8 cellular contexts compared by ENCODE assay signal in genomic region chr3:69212411-69213160, GRCh38.
A peak's percentile ranks its signal among the peaks of the same experiment; 100 is the strongest.
DNase-seq lines count a peak whose midpoint lies in the region; TF ChIP-seq lines count a peak whose summit lies in the region.

No MANE protein-coding gene starts in this region.

- WGBS in GM23248 (ENCODE audit: low coverage in 1 of 2, low lambda C conversion rate in 2 of 2, missing lambda C conversion rate in 2 of 2), 2 experiments, result 27 to 42% methylated on average over 2 to 3 of the region's 3 CpGs

- peak; percentile 66 for DNase-seq in EL
- peak; percentile 84 for DNase-seq in GM23248
- peak; percentile 86 to 98 for DNase-seq in NOMO-1 (lab: John Stamatoyannopoulos, UW; ENCODE audit: unreplicated experiment in 2 of 2)
- no peak for DNase-seq in dorsolateral prefrontal cortex
- no peak for DNase-seq in type B pancreatic cell (ENCODE audit: extremely low spot score, unreplicated experiment)
- no peak for DNase-seq in BE2C
- no peak for DNase-seq in 8988T
- no peak for DNase-seq in NK-92 treated with Interleukin-12 subunit alpha and Interleukin-12 subunit beta, amount 100 ng/mL, for 24 hours (lab: John Stamatoyannopoulos, UW)

- H4K20me1 ChIP-seq in GM23248 (ENCODE audit: insufficient read depth), result no peaks in the 10 kb centered on the region

- H3K9me3 Mint-ChIP-seq in type B pancreatic cell, result no peaks in the 10 kb centered on the region

- peaks cover 36% of the 10 kb centered on the region for H3K36me3 Mint-ChIP-seq in type B pancreatic cell

- H3K4me1 ChIP-seq in GM23248 (ENCODE audit: insufficient read depth) (peaks cover 4% of the 10 kb centered on the region; the same call in 1 of the 2 replicates), BE2C (no peaks in the 10 kb centered on the region)

- H3K36me3 ChIP-seq in GM23248 (ENCODE audit: low read depth), result no peaks in the 10 kb centered on the region
- H3K36me3 ChIP-seq in BE2C, result no peaks in the 10 kb centered on the region

- peaks cover 23% of the 10 kb centered on the region for H3K4me1 Mint-ChIP-seq in type B pancreatic cell (ENCODE audit: unreplicated experiment)

- H3K27me3 Mint-ChIP-seq in type B pancreatic cell, result no peaks in the 10 kb centered on the region

- no peak overlapping the region for H3K9ac ChIP-seq in GM23248

- H3K9me3 ChIP-seq in GM23248 (ENCODE audit: low read depth), result no peaks in the 10 kb centered on the region
- H3K9me3 ChIP-seq in BE2C, result no peaks in the 10 kb centered on the region

- H3K79me2 ChIP-seq in GM23248 (ENCODE audit: insufficient read depth), result no peaks in the 10 kb centered on the region

- no peaks in the 10 kb centered on the region for H3K9me2 ChIP-seq in GM23248 (ENCODE audit: insufficient read depth)

- no peak overlapping the region for H3K4me2 ChIP-seq in GM23248 (ENCODE audit: unreplicated experiment)

- H3F3A ChIP-seq in GM23248 (ENCODE audit: insufficient read depth), result peaks cover 10% of the 10 kb centered on the region

- intact Hi-C loops in dorsolateral prefrontal cortex (cut with DNase I), result no loop called here

- H3K27me3 ChIP-seq in GM23248 (replicated peaks; ENCODE audit: insufficient read depth) (peaks cover 37% of the 10 kb centered on the region), dorsolateral prefrontal cortex (no peaks in the 10 kb centered on the region), BE2C (no peaks in the 10 kb centered on the region)

- H2AFZ ChIP-seq in GM23248, result no peak overlapping the region

- in situ Hi-C loops in GM23248 (cut with MboI), result no loop called here

- peak overlapping the region; percentile 93 for H3K27ac Mint-ChIP-seq in type B pancreatic cell

- TF ChIP-seq CTCF in dorsolateral prefrontal cortex (IDR thresholded peaks at IDR 0.05 in 54 of 56, conservative IDR thresholded peaks at IDR 0.05 in 2 of 56; ENCODE audit: low read depth in 1 of 56, partially characterized antibody in 56 of 56) (no peak), type B pancreatic cell (conservative IDR thresholded peaks at IDR 0.05) (no peak), BE2C (IDR thresholded peaks at IDR 0.05; ENCODE audit: low read depth, low read length) (no peak)

- no peak overlapping the region for H3K27ac ChIP-seq in GM23248
- peak overlapping the region in 33 of 59 donors; percentile 1 to 74 (median 35) for H3K27ac ChIP-seq in dorsolateral prefrontal cortex

- peak overlapping the region; percentile 41 for H3K4me3 Mint-ChIP-seq in type B pancreatic cell

- H3K4me3 ChIP-seq in GM23248 (no peak overlapping the region), dorsolateral prefrontal cortex (no peak overlapping the region), BE2C (ENCODE audit: low read depth, low read length) (no peak overlapping the region)

Comparison
In these comparisons a context has a peak if more than half of its experiments do, and no peak if none do; other contexts are left out.
1. DNase-seq: peak in EL (single experiment), GM23248 (single experiment) and NOMO-1 (2 of 2); none in dorsolateral prefrontal cortex (0 of 10), type B pancreatic cell (single experiment), BE2C (single experiment), 8988T (single experiment) and NK-92 treated with Interleukin-12 subunit alpha and Interleukin-12 subunit beta, amount 100 ng/mL, for 24 hours (single experiment).